Comparison of ENCODE assay signal across 1 cellular context in the genomic region with DNA sequence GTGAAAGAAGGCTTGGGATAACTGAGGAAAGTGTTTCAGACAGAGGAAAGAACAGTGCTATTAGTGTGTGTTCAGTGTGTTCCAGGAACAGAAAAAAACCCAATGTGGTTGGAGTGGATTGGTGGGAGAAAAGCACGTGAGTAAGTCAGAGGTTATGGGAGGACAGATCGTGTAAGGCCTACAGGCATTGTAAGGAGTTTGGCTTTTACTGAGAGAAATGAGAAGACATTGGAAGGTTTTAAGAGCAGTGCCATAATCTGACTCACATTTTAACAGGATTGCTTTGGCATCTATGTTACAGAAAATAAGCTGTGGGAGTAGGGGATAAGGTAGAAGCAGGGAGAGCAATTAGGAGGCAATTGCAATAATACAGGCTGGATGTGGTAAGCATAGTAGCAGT.
TF ChIP-seq lines count a peak whose summit lies in the region.

No MANE protein-coding gene starts in this region.

TF ChIP-seq in HEK293, 187 proteins besides CTCF, POLR2A, EP300 and RAD21 (continued from another document):
- TF ChIP-seq, protein P1, sequence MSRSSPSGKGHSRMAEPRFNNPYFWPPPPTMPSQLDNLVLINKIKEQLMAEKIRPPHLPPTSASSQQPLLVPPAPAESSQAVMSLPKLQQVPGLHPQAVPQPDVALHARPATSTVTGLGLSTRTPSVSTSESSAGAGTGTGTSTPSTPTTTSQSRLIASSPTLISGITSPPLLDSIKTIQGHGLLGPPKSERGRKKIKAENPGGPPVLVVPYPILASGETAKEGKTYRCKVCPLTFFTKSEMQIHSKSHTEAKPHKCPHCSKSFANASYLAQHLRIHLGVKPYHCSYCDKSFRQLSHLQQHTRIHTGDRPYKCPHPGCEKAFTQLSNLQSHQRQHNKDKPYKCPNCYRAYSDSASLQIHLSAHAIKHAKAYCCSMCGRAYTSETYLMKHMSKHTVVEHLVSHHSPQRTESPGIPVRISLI (tag by site-specific recombination; IDR thresholded peaks at IDR 0.05): 0 out of 2 replicates have a peak, but pooled peaks have one; percentile 14
- TF ChIP-seq, protein P2, sequence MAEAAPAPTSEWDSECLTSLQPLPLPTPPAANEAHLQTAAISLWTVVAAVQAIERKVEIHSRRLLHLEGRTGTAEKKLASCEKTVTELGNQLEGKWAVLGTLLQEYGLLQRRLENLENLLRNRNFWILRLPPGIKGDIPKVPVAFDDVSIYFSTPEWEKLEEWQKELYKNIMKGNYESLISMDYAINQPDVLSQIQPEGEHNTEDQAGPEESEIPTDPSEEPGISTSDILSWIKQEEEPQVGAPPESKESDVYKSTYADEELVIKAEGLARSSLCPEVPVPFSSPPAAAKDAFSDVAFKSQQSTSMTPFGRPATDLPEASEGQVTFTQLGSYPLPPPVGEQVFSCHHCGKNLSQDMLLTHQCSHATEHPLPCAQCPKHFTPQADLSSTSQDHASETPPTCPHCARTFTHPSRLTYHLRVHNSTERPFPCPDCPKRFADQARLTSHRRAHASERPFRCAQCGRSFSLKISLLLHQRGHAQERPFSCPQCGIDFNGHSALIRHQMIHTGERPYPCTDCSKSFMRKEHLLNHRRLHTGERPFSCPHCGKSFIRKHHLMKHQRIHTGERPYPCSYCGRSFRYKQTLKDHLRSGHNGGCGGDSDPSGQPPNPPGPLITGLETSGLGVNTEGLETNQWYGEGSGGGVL (tag by site-specific recombination; IDR thresholded peaks at IDR 0.05): no peak
- TF ChIP-seq WT1 (tag by site-specific recombination; IDR thresholded peaks at IDR 0.05): peak; percentile 33; the same call in 1 of the 2 replicates
- peak; percentile 30; the same call in 1 of the 2 replicates for TF ChIP-seq GLIS1 (tag by site-specific recombination; IDR thresholded peaks at IDR 0.05)
- no peak for TF ChIP-seq ZNF585B (tag by site-specific recombination; IDR thresholded peaks at IDR 0.05)
- TF ChIP-seq ZFHX2 (tag by site-specific recombination; conservative IDR thresholded peaks at IDR 0.05): peak; percentile 30; the same call in 1 of the 2 replicates
- TF ChIP-seq ZNF629 (tag by site-specific recombination; IDR thresholded peaks at IDR 0.05): no peak
- TF ChIP-seq ZNF350 (tag by site-specific recombination; IDR thresholded peaks at IDR 0.05): no peak
